Comparison of ENCODE assay signal across 2 cellular contexts in the genomic region with DNA sequence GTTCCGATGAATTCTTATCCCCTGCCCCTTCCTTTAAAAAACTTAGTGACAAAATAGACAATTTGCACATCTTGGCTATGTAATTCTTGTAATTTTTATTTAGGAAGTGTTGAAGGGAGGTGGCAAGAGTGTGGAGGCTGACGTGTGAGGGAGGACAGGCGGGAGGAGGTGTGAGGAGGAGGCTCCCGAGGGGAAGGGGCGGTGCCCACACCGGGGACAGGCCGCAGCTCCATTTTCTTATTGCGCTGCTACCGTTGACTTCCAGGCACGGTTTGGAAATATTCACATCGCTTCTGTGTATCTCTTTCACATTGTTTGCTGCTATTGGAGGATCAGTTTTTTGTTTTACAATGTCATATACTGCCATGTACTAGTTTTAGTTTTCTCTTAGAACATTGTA.
A peak's percentile ranks its signal among the peaks of the same experiment; 100 is the strongest.
TF ChIP-seq lines count a peak whose summit lies in the region.

No MANE protein-coding gene starts in this region.

TF ChIP-seq in A549, 52 proteins besides CTCF, POLR2A, EP300 and RAD21:
- TF ChIP-seq POLR2AphosphoS2 (conservative IDR thresholded peaks at IDR 0.05; ENCODE audit: low read length) (peak; percentile 67; the same call in 1 of the 2 replicates), TP53 (CRISPR knock-in tag; IDR thresholded peaks at IDR 0.05) (no peak), RNF2 (IDR thresholded peaks at IDR 0.05; ENCODE audit: borderline replicate concordance, low read depth) (no peak), SREBF2 (IDR thresholded peaks at IDR 0.05) (no peak), JUN (IDR thresholded peaks at IDR 0.05) (0 out of 5 replicates have a peak, but pooled peaks of 1 of the 2 experiments have one; percentile 24), KDM1A (IDR thresholded peaks at IDR 0.05; ENCODE audit: low read depth) (no peak)

TF ChIP-seq in HCT116, 20 proteins besides CTCF, POLR2A, EP300 and RAD21:
- no peak for TF ChIP-seq YY1 (IDR thresholded peaks at IDR 0.05; ENCODE audit: extremely low read depth, insufficient replicate concordance, low read depth, low read length)
- TF ChIP-seq ATF3 (IDR thresholded peaks at IDR 0.05): no peak
- TF ChIP-seq CBX3 (IDR thresholded peaks at IDR 0.05; ENCODE audit: low read depth): no peak
- TF ChIP-seq POLR2AphosphoS5 (IDR thresholded peaks at IDR 0.05; ENCODE audit: low read depth, low read length): 0 out of 2 replicates have a peak, but pooled peaks have one; percentile 20
- TF ChIP-seq EGR1 (IDR thresholded peaks at IDR 0.05; ENCODE audit: low read depth): no peak
- no peak for TF ChIP-seq FOSL1 (IDR thresholded peaks at IDR 0.05; ENCODE audit: low read depth)
